9 cellular contexts compared by ENCODE assay signal in genomic region chr5:142324377-142324870, GRCh38. TPM values are rescaled to one million over a fixed set of nuclear protein-coding genes. Genes with fewer than 3 reads are reported as not detected.
A peak's percentile ranks its signal among the peaks of the same experiment; 100 is the strongest.
DNase-seq lines count a peak whose midpoint lies in the region; ATAC-seq, FAIRE-seq and TF ChIP-seq lines count a peak whose summit lies in the region.
"Had no signal": no experiment of that assay in that cellular context is flagged by ENCODE, and none has a peak within 500 bp of the region (broad histone marks: within the 10 kb centered on the region; RNA-seq: fewer than 3 reads in every experiment).

No MANE protein-coding gene starts in this region.

- dilution Hi-C loops in keratinocyte (cut with MboI; ENCODE audit: extremely low pct_ligation_motif_present, low sequenced_read_pairs): no loop called here

- ATAC-seq in GM21528 (IDR thresholded peaks at IDR 0.05; ENCODE audit: low FRiP score, unreplicated experiment): peak; percentile 50
- ATAC-seq in stimulated activated naive CD8-positive, alpha-beta T cell treated with anti-CD3 and anti-CD28 coated beads, Interleukin-15, amount 100 ng/mL, for 72 hours: peak; percentile 68

- H3K27ac ChIP-seq in angular gyrus (ENCODE audit: low read depth, low read length) (peak overlapping the region; percentile 66), keratinocyte (ENCODE audit: control insufficient read depth, insufficient read depth, low read length) (peak overlapping the region; percentile 75)

- H2AFZ ChIP-seq in keratinocyte (ENCODE audit: control insufficient read depth, low read length): peak overlapping the region; percentile 30

- H3K4me2 ChIP-seq in keratinocyte (ENCODE audit: control insufficient read depth, extremely low read depth, insufficient read depth, low read depth, low read length): peak overlapping the region; percentile 96

- 0 out of 2 replicates have a peak, but pooled peaks have one; percentile 1 for TF ChIP-seq RAD21 in Ishikawa (IDR thresholded peaks at IDR 0.05; ENCODE audit: low read depth)

- H3K27me3 Mint-ChIP-seq in stimulated activated naive CD8-positive, alpha-beta T cell treated with anti-CD3 and anti-CD28 coated beads, Interleukin-15, amount 100 ng/mL, for 72 hours: peaks cover 87% of the 10 kb centered on the region

- no peak for DNase-seq in keratinocyte (ENCODE audit: low read depth, low spot score)
- no peak for DNase-seq in stimulated activated naive CD8-positive, alpha-beta T cell treated with anti-CD3 and anti-CD28 coated beads, Interleukin-15, amount 100 ng/mL, for 72 hours
- no peak for DNase-seq in NCI-H446 treated with DMSO at 0.1 percent for 48 hours (lab: John Stamatoyannopoulos, UW)
- DNase-seq in KBM-7: no peak

- in situ Hi-C loops in KBM-7 (cut with MboI; ENCODE audit: low pct_unique_long_range_greater_than_20kb, low sequenced_read_pairs): no loop called here

- H3K9ac ChIP-seq in keratinocyte (ENCODE audit: control insufficient read depth, extremely low read depth, insufficient read depth, low read length): peak overlapping the region; percentile 91

- peak overlapping the region; percentile 89 to 91 for H3K4me3 Mint-ChIP-seq in stimulated activated naive CD8-positive, alpha-beta T cell treated with anti-CD3 and anti-CD28 coated beads, Interleukin-15, amount 100 ng/mL, for 72 hours

- H3K4me1 Mint-ChIP-seq in stimulated activated naive CD8-positive, alpha-beta T cell treated with anti-CD3 and anti-CD28 coated beads, Interleukin-15, amount 100 ng/mL, for 72 hours: peaks cover 64% of the 10 kb centered on the region

- H3K27ac Mint-ChIP-seq in stimulated activated naive CD8-positive, alpha-beta T cell treated with anti-CD3 and anti-CD28 coated beads, Interleukin-15, amount 100 ng/mL, for 72 hours: peak overlapping the region; percentile 63 to 89

- peak; percentile 30 for TF ChIP-seq CTCF in GM12873 (IDR thresholded peaks at IDR 0.05; ENCODE audit: insufficient read depth, low read depth, low read length, missing control alignments)
- TF ChIP-seq CTCF in keratinocyte (optimal IDR thresholded peaks at IDR 0.05 in 1 of 3, IDR thresholded peaks at IDR 0.05 in 1 of 3, conservative IDR thresholded peaks at IDR 0.05 in 1 of 3; ENCODE audit: extremely low read depth in 1 of 3, insufficient read depth in 2 of 3, low read length in 3 of 3): peak; percentile 22 to 38 (median 22)

- H3K9me3 ChIP-seq in keratinocyte (ENCODE audit: control insufficient read depth, low read depth, low read length): no peaks in the 10 kb centered on the region

- H3K4me1 ChIP-seq in keratinocyte (ENCODE audit: control insufficient read depth, extremely low read depth, insufficient read depth, low read length): peaks cover 60% of the 10 kb centered on the region

- peaks cover 7% of the 10 kb centered on the region for H3K9me1 ChIP-seq in keratinocyte (ENCODE audit: control insufficient read depth, extremely low read depth, insufficient read depth, low read length)

- H4K20me1 ChIP-seq in keratinocyte (ENCODE audit: control insufficient read depth, extremely low read depth, insufficient read depth, low read length): peaks cover 30% of the 10 kb centered on the region

- H3K4me3 ChIP-seq in keratinocyte (ENCODE audit: control insufficient read depth in 2 of 3, extremely low read depth in 1 of 3, insufficient read depth in 2 of 3, low read depth in 1 of 3, low read length in 3 of 3): peak overlapping the region; percentile 85 to 96 (median 96)

- H3K27me3 ChIP-seq in keratinocyte (ENCODE audit: control insufficient read depth, extremely low read depth, insufficient read depth, low read length): no peaks in the 10 kb centered on the region

- H3K79me2 ChIP-seq in keratinocyte (ENCODE audit: control insufficient read depth, insufficient read depth, low read length): peaks cover 60% of the 10 kb centered on the region

- no peaks in the 10 kb centered on the region for H3K9me3 Mint-ChIP-seq in stimulated activated naive CD8-positive, alpha-beta T cell treated with anti-CD3 and anti-CD28 coated beads, Interleukin-15, amount 100 ng/mL, for 72 hours

- FAIRE-seq in keratinocyte (lab: Jason Lieb, UNC): no peak
- FAIRE-seq: colon had no signal

- H3K36me3 ChIP-seq in keratinocyte (ENCODE audit: control insufficient read depth in 2 of 2, extremely low read depth in 1 of 2, insufficient read depth in 2 of 2, low read length in 2 of 2): peaks cover 0 to 7% of the 10 kb centered on the region in 2 experiments

- no peak for TF ChIP-seq EP300 in Ishikawa (IDR thresholded peaks at IDR 0.05; ENCODE audit: borderline replicate concordance)

TF ChIP-seq in Ishikawa, 13 proteins besides CTCF, POLR2A, EP300 and RAD21:
- TF ChIP-seq NFIC (IDR thresholded peaks at IDR 0.05): no peak; the same call in 1 of the 2 replicates
- TF ChIP-seq TCF12 (IDR thresholded peaks at IDR 0.05; ENCODE audit: low read depth): no peak
- no peak for TF ChIP-seq CEBPB (IDR thresholded peaks at IDR 0.05)
- TF ChIP-seq TAF1 (IDR thresholded peaks at IDR 0.05; ENCODE audit: low read depth): no peak
- no peak for TF ChIP-seq TEAD4 (IDR thresholded peaks at IDR 0.05)
- TF ChIP-seq REST (IDR thresholded peaks at IDR 0.05; ENCODE audit: low read depth): no peak
- no peak for TF ChIP-seq MAX (IDR thresholded peaks at IDR 0.05)
- TF ChIP-seq YY1 (IDR thresholded peaks at IDR 0.05; ENCODE audit: low read depth): no peak
- TF ChIP-seq USF1 (IDR thresholded peaks at IDR 0.05): no peak
- no peak for TF ChIP-seq ZBTB7A (IDR thresholded peaks at IDR 0.05; ENCODE audit: low read depth)

RNA-seq across cellular contexts. Expression of gene SPRY4, which starts 0.4 kb away (rescaled TPM):
- polyA plus RNA-seq in keratinocyte: 8.4 to 12.3 TPM (median 10.2 TPM) in 3 replicates
- polyA plus RNA-seq in keratinocyte (2011; ENCODE audit: low read depth): 2.0 TPM
- 7.5 and 8.4 TPM in 2 replicates for polyA plus RNA-seq in keratinocyte (2011; cell fraction: cytosol; rRNA removed)
- polyA plus RNA-seq in keratinocyte (2011; cell fraction: nucleus; rRNA removed): 37.1 and 45.6 TPM in 2 replicates
- polyA plus RNA-seq in keratinocyte (2012; ENCODE audit: low replicate concordance): 5.2 and 14.7 TPM in 2 replicates
- 12.3 to 54.5 TPM (median 21.9 TPM) in 3 replicates for polyA minus RNA-seq in keratinocyte
- polyA minus RNA-seq in keratinocyte (2011; cell fraction: cytosol; rRNA and poly(A)+ RNA removed): 11.9 TPM
- polyA minus RNA-seq in keratinocyte (2011; cell fraction: nucleus; rRNA and poly(A)+ RNA removed): 23.4 and 30.3 TPM in 2 replicates
